In the genomic region with DNA sequence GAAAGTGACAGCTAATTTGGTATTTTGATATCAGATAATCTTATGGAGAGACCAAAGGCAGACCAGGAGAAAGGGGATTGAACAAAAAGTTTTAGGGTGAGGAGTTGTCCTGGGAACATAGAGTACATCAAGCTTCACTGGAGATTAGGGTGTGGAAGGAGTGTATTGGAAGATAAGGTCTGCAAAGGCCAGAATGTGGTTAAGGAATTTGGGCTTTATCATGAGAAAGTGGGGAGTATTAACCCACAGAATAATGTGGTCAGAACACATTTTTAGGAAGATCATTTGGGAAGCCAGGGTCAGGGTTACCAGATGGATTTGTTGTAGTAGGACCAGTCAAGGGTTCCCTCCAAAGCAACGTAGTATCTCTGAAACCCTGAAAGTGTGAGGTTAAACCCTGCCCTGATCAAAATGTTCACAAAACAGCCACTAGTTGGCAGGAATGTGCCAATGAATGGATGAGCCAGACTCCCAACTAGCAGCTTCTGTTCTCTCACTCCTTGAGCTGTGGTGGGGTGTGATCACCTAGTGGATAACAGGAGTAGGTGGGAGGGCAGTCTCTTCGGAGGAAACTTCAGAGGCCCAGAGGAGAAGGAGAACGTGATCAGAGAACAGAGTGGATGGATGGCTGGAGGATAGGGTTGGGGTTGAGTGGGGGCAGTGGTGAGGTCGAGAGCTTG, we compare ENCODE assay signal across 8 cellular contexts. TPM values are rescaled to one million over a fixed set of nuclear protein-coding genes. Genes with fewer than 3 reads are reported as not detected.
DNase-seq lines count a peak whose midpoint lies in the region; ATAC-seq and TF ChIP-seq lines count a peak whose summit lies in the region.

No MANE protein-coding gene starts in this region.

- H3K4me3 Mint-ChIP-seq in neural crest cell = peak overlapping the region; percentile 85

- no peak overlapping the region for H3K4me3 ChIP-seq in HL-60 (replicated peaks; ENCODE audit: insufficient read depth, low read length)
- no peak overlapping the region for H3K4me3 ChIP-seq in fibroblast of pulmonary artery (replicated peaks; ENCODE audit: low read depth, low read length)

- no peak overlapping the region for H3K27ac Mint-ChIP-seq in neural crest cell (ENCODE audit: unreplicated experiment)

- H3K27me3 Mint-ChIP-seq in neural crest cell (ENCODE audit: low read depth) = peaks cover 12% of the 10 kb centered on the region

- peaks cover 4% of the 10 kb centered on the region for H3K36me3 Mint-ChIP-seq in neural crest cell (ENCODE audit: low read depth)

- H3K9me3 Mint-ChIP-seq in neural crest cell = no peaks in the 10 kb centered on the region

- H3K4me1 Mint-ChIP-seq in neural crest cell = peaks cover 47% of the 10 kb centered on the region

- DNase-seq in activated CD4-positive, CD25-positive, alpha-beta regulatory T cell treated with anti-CD3 and anti-CD28 coated beads, Interleukin-2, amount 50 U/mL, for 16 hours (ENCODE audit: low read depth, low spot score) = peak; percentile 33
- no peak for DNase-seq in activated CD4-positive, CD25-positive, alpha-beta regulatory T cell treated with anti-CD3 and anti-CD28 coated beads, Interleukin-2, amount 50 U/mL, for 72 hours
- DNase-seq in HL-60 (ENCODE audit: low read depth in 1 of 2, low spot score in 1 of 2) = peak in 1 of 2 experiments; percentile 80
- DNase-seq in NCI-H82 (lab: John Stamatoyannopoulos, UW) = peak; percentile 95
- DNase-seq in activated T-cell treated with anti-CD3 and anti-CD28 coated beads for 48 hours (ENCODE audit: low read depth) = peak; percentile 40
- peak; percentile 63 for DNase-seq in fibroblast of pulmonary artery (ENCODE audit: low read depth)
- DNase-seq in neural crest cell (ENCODE audit: low read depth, low spot score) = peak; percentile 44

- peak; percentile 79 for TF ChIP-seq CTCF in HL-60 (IDR thresholded peaks at IDR 0.05; ENCODE audit: insufficient read depth, low read length)
- peak; percentile 75 for TF ChIP-seq CTCF in fibroblast of pulmonary artery (IDR thresholded peaks at IDR 0.05; ENCODE audit: low read length, missing control alignments)
- peak; percentile 70 for TF ChIP-seq CTCF in neural crest cell (conservative IDR thresholded peaks at IDR 0.05)

- no peaks in the 10 kb centered on the region for H3K27me3 ChIP-seq in HL-60 (ENCODE audit: insufficient read depth, poor library complexity, severe bottlenecking)

- no peak overlapping the region for H3K27ac ChIP-seq in HL-60 (replicated peaks)

- ATAC-seq in HG02885 (IDR thresholded peaks at IDR 0.05; ENCODE audit: poor library complexity, unreplicated experiment) = no peak

RNA-seq across cellular contexts. Expression of a gene that starts 35.8 kb away (rescaled TPM):
- total RNA-seq in neural crest cell = 254 and 265 TPM in 2 replicates
